ENCODE assay signal across 1 cellular context in genomic region chr17:44213403-44214229, GRCh38.
A peak's percentile ranks its signal among the peaks of the same experiment; 100 is the strongest.
TF ChIP-seq lines count a peak whose summit lies in the region.

No MANE protein-coding gene starts in this region.

TF ChIP-seq in HepG2, 621 proteins besides CTCF, POLR2A, EP300 and RAD21:
- TF ChIP-seq POLR2AphosphoS5 (IDR thresholded peaks at IDR 0.05; ENCODE audit: low read depth, low read length), result peak; percentile 21; the same call in 1 of the 2 replicates
- TF ChIP-seq AGO2 (optimal IDR thresholded peaks at IDR 0.05; ENCODE audit: low read depth, low read length), result peak; percentile 55
- TF ChIP-seq AGO1 (IDR thresholded peaks at IDR 0.05; ENCODE audit: low read depth, low read length, poor library complexity, severe bottlenecking), result no peak
- TF ChIP-seq POLR2G (IDR thresholded peaks at IDR 0.05; ENCODE audit: low read depth, low read length), result peak; percentile 19; the same call in 1 of the 2 replicates
- TF ChIP-seq RBFOX2 (IDR thresholded peaks at IDR 0.05; ENCODE audit: low read depth, low read length), result peak; percentile 25; the same call in 1 of the 2 replicates
- no peak for TF ChIP-seq PRDM15 (CRISPR knock-in tag; IDR thresholded peaks at IDR 0.05)
- 0 out of 2 replicates have a peak, but pooled peaks have one; percentile 10 for TF ChIP-seq ZC3H13 (CRISPR knock-in tag; IDR thresholded peaks at IDR 0.05)
- no peak for TF ChIP-seq ZNF251 (CRISPR knock-in tag; IDR thresholded peaks at IDR 0.05)
- no peak for TF ChIP-seq AKAP8 (CRISPR knock-in tag; IDR thresholded peaks at IDR 0.05)
- TF ChIP-seq ZFP91 (CRISPR knock-in tag; IDR thresholded peaks at IDR 0.05; ENCODE audit: borderline replicate concordance), result 0 out of 2 replicates have a peak, but pooled peaks have one; percentile 3
- 0 out of 2 replicates have a peak, but pooled peaks have one; percentile 27 for TF ChIP-seq EED (CRISPR knock-in tag; IDR thresholded peaks at IDR 0.05)
